2 cellular contexts compared by ENCODE assay signal in the genomic region with DNA sequence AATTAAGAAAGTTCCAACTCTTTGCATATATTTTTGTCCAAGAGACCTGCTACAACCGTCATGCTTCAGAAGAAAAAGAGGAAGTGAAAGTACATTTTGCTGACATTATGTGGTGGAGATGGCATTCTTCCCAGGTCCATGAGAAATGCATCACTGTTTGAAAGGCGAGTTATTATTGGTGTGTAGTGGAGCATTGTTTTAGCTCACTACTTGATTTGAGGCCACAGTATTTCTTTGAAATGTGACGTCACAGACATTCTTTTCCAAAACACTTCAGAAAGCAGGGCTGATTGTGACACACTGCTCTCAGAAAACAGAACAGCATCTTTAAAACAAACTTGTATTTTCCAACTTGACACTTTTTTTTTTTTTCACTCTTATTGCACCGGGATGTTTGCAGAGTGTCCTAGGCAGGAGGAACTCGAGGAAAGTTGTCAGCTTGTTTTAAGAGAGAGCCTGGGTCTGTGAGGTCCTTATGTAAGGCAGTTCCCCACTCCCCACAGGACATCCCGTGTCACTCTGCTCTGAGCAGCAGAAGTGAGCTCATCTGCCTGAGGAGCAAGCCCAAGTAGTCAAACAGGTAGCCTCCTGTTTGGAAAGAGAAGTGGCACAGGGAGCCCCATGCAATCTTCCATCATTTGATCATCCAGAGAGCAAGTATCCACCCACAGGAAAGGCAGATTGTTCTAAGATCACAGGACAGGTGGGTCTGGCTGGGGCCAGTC.
A peak's percentile ranks its signal among the peaks of the same experiment; 100 is the strongest.
TF ChIP-seq lines count a peak whose summit lies in the region.

No MANE protein-coding gene starts in this region.

TF ChIP-seq in HEK293, 187 proteins besides CTCF, POLR2A, EP300 and RAD21:
- TF ChIP-seq, protein P1, sequence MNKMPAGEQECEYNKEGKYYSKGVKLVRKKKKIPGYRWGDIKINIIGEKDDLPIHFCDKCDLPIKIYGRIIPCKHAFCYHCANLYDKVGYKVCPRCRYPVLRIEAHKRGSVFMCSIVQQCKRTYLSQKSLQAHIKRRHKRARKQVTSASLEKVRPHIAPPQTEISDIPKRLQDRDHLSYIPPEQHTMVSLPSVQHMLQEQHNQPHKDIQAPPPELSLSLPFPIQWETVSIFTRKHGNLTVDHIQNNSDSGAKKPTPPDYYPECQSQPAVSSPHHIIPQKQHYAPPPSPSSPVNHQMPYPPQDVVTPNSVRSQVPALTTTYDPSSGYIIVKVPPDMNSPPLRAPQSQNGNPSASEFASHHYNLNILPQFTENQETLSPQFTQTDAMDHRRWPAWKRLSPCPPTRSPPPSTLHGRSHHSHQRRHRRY (tag by site-specific recombination; IDR thresholded peaks at IDR 0.05) = no peak
- TF ChIP-seq, protein P2, sequence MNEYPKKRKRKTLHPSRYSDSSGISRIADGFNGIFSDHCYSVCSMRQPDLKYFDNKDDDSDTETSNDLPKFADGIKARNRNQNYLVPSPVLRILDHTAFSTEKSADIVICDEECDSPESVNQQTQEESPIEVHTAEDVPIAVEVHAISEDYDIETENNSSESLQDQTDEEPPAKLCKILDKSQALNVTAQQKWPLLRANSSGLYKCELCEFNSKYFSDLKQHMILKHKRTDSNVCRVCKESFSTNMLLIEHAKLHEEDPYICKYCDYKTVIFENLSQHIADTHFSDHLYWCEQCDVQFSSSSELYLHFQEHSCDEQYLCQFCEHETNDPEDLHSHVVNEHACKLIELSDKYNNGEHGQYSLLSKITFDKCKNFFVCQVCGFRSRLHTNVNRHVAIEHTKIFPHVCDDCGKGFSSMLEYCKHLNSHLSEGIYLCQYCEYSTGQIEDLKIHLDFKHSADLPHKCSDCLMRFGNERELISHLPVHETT (tag by site-specific recombination; IDR thresholded peaks at IDR 0.05) = no peak
TF ChIP-seq in HEK293: peak in this region for 0.

TF ChIP-seq in K562, 482 proteins besides CTCF, POLR2A, EP300 and RAD21:
- TF ChIP-seq SPI1 (IDR thresholded peaks at IDR 0.05; ENCODE audit: borderline replicate concordance, low read depth, low read length) = peak; percentile 62
- no peak for TF ChIP-seq TEAD4 (IDR thresholded peaks at IDR 0.05; ENCODE audit: low read length)
- TF ChIP-seq TEAD4 (CRISPR knock-in tag; IDR thresholded peaks at IDR 0.05; ENCODE audit: borderline replicate concordance) = no peak
TF ChIP-seq in K562: peak in this region for 1.
